Comparison of ENCODE assay signal across 9 cellular contexts in the genomic region with DNA sequence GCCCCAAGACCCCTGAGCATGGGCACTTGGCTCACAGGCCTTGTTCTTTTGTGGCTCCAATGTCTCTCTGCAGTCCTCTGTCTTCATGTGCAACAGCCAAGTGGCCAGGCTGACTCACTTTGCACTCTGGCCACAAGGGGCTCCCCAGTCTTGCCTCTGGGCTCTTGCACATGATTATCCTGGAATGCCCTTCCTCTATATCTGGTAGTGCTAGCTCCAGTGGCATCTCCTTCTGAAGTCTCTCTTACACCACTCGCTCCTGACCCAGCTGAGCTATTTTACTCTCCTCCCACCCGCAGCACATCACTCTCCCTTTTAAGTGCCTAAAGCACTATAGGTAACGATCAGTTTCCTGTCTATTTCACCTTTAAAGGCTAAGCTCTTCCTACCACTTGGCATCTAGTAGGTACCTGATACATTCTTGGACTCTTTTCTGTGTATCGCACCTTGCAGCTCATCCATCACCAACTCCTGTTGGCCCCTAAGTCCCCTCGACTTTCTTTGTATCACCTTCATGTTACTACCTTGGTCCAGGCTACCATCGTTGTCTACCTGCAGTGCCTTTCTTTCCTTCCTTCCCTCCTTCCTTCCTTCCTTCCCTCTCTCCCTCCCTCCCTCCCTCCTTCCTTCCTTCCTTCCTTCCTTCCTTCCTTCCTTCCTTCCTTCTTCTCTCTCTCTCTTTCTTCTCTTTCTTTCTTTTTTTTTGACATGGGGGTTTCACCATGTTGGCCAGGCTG. TPM values are rescaled to one million over a fixed set of nuclear protein-coding genes. Genes with fewer than 3 reads are reported as not detected.
A peak's percentile ranks its signal among the peaks of the same experiment; 100 is the strongest.
DNase-seq lines count a peak whose midpoint lies in the region; ATAC-seq and TF ChIP-seq lines count a peak whose summit lies in the region.
"Had no signal": no experiment of that assay in that cellular context is flagged by ENCODE, and none has a peak within 500 bp of the region (broad histone marks: within the 10 kb centered on the region; RNA-seq: fewer than 3 reads in every experiment).

No MANE protein-coding gene starts in this region.

- TF ChIP-seq CTCF in MCF 10A (IDR thresholded peaks at IDR 0.05; ENCODE audit: unreplicated experiment) (no peak), breast epithelium (IDR thresholded peaks at IDR 0.05) (no peak), OCI-LY7 (conservative IDR thresholded peaks at IDR 0.05; ENCODE audit: low read length) (peak; percentile 58), fibroblast of pulmonary artery (IDR thresholded peaks at IDR 0.05; ENCODE audit: low read length, missing control alignments) (peak; percentile 52), upper lobe of right lung (IDR thresholded peaks at IDR 0.05) (peak; percentile 37)

- no peak overlapping the region for H3K4me2 ChIP-seq in OCI-LY7 (ENCODE audit: low read length)

- BruUV-seq in MCF 10A (replicated peaks; lab: Mats Ljungman, UMichigan) (no TSS peak), OCI-LY7 (replicated peaks; lab: Mats Ljungman, UMichigan) (no TSS peak)

- no peak overlapping the region for H3K4me3 Mint-ChIP-seq in MCF 10A (ENCODE audit: unreplicated experiment)
- H3K4me3 Mint-ChIP-seq in activated T-helper 2 cell treated with anti-CD3 and anti-CD28 coated beads, Interferon-gamma antibody, Interleukin-2, Interleukin-4, amounts not matched to agents 10 μg/mL and 5 μg/mL and 100 μg/mL, durations not matched to agents 14 hours and 24 hours and 36 hours (ENCODE audit: low read depth), result no peak overlapping the region

- H3K9me3 ChIP-seq in breast epithelium, result no peaks in the 10 kb centered on the region
- H3K9me3 ChIP-seq in OCI-LY7 (ENCODE audit: low read length), result no peaks in the 10 kb centered on the region
- H3K9me3 ChIP-seq in upper lobe of right lung, result no peaks in the 10 kb centered on the region
- H3K9me3 ChIP-seq: SJSA1 had no signal

- peaks cover 10% of the 10 kb centered on the region for H3K4me1 Mint-ChIP-seq in MCF 10A (ENCODE audit: insufficient read depth, unreplicated experiment)
- H3K4me1 Mint-ChIP-seq in activated T-helper 2 cell treated with anti-CD3 and anti-CD28 coated beads, Interferon-gamma antibody, Interleukin-2, Interleukin-4, amounts not matched to agents 10 μg/mL and 5 μg/mL and 100 μg/mL, durations not matched to agents 14 hours and 24 hours and 36 hours (ENCODE audit: low read depth), result peaks cover 5% of the 10 kb centered on the region

- CTCF ChIA-PET in MCF 10A (lab: Yijun Ruan, JAX) (interaction anchor here (0.6 to 1.1 kb wide), 3 partner anchors 12 to 1105 kb away, joined by 3 read pairs; no protein-coding TSS in a partner anchor), OCI-LY7 (lab: Charles Lee; ENCODE audit: unreplicated experiment) (no interaction called here)

- POLR2A ChIA-PET in MCF 10A (lab: Yijun Ruan, JAX) (no interaction called here), OCI-LY7 (lab: Charles Lee) (no interaction called here)

- H3K4me1 ChIP-seq in breast epithelium, result no peaks in the 10 kb centered on the region
- no peaks in the 10 kb centered on the region for H3K4me1 ChIP-seq in OCI-LY7 (ENCODE audit: insufficient read depth, low read length, poor library complexity, severe bottlenecking)
- no peaks in the 10 kb centered on the region for H3K4me1 ChIP-seq in upper lobe of right lung

- no peaks in the 10 kb centered on the region for H3K36me3 ChIP-seq in breast epithelium
- H3K36me3 ChIP-seq in OCI-LY7 (ENCODE audit: insufficient read depth, low read length), result no peaks in the 10 kb centered on the region
- no peaks in the 10 kb centered on the region for H3K36me3 ChIP-seq in upper lobe of right lung
- H3K36me3 ChIP-seq: SJSA1 had no signal

- no peak overlapping the region for H3K27ac Mint-ChIP-seq in MCF 10A (ENCODE audit: low read depth, unreplicated experiment)
- H3K27ac Mint-ChIP-seq in activated T-helper 2 cell treated with anti-CD3 and anti-CD28 coated beads, Interferon-gamma antibody, Interleukin-2, Interleukin-4, amounts not matched to agents 10 μg/mL and 5 μg/mL and 100 μg/mL, durations not matched to agents 14 hours and 24 hours and 36 hours, result no peak overlapping the region

- no peaks in the 10 kb centered on the region for H3K79me2 ChIP-seq in OCI-LY7 (ENCODE audit: insufficient read depth, low read depth, low read length)

- intact Hi-C loops in MCF 10A (cut with micrococcal nuclease), result no loop called here
- intact Hi-C loops in breast epithelium (cut with DNase I; ENCODE audit: low total_unique reads), result no loop called here
- intact Hi-C loops in OCI-LY7 (cut with micrococcal nuclease; ENCODE audit: unreplicated experiment), result no loop called here
- intact Hi-C loops in upper lobe of right lung (cut with DNase I), result no loop called here
- intact Hi-C loops in activated T-helper 2 cell treated with anti-CD3 and anti-CD28 coated beads, Interferon-gamma antibody, Interleukin-2, Interleukin-4, amounts not matched to agents 10 μg/mL and 5 μg/mL and 100 μg/mL, durations not matched to agents 14 hours and 24 hours and 36 hours (cut with micrococcal nuclease), result no loop called here

- no peaks in the 10 kb centered on the region for H3K9me3 Mint-ChIP-seq in MCF 10A (ENCODE audit: unreplicated experiment)
- no peaks in the 10 kb centered on the region for H3K9me3 Mint-ChIP-seq in activated T-helper 2 cell treated with anti-CD3 and anti-CD28 coated beads, Interferon-gamma antibody, Interleukin-2, Interleukin-4, amounts not matched to agents 10 μg/mL and 5 μg/mL and 100 μg/mL, durations not matched to agents 14 hours and 24 hours and 36 hours

- no peak overlapping the region for H2AFZ ChIP-seq in OCI-LY7 (ENCODE audit: low read length)

- no peaks in the 10 kb centered on the region for H3K9me2 ChIP-seq in OCI-LY7 (ENCODE audit: insufficient read depth, low read length)

- H3K36me3 Mint-ChIP-seq in MCF 10A (ENCODE audit: insufficient read depth, unreplicated experiment), result no peaks in the 10 kb centered on the region
- no peaks in the 10 kb centered on the region for H3K36me3 Mint-ChIP-seq in activated T-helper 2 cell treated with anti-CD3 and anti-CD28 coated beads, Interferon-gamma antibody, Interleukin-2, Interleukin-4, amounts not matched to agents 10 μg/mL and 5 μg/mL and 100 μg/mL, durations not matched to agents 14 hours and 24 hours and 36 hours (ENCODE audit: low read depth)

- no peak overlapping the region for H3K27ac ChIP-seq in breast epithelium
- no peak overlapping the region for H3K27ac ChIP-seq in OCI-LY7 (ENCODE audit: low read depth, low read length, poor library complexity, severe bottlenecking)
- no peak overlapping the region for H3K27ac ChIP-seq in upper lobe of right lung

- no peaks in the 10 kb centered on the region for H3K27me3 Mint-ChIP-seq in MCF 10A (ENCODE audit: insufficient read depth, unreplicated experiment)
- peaks cover 26% of the 10 kb centered on the region for H3K27me3 Mint-ChIP-seq in activated T-helper 2 cell treated with anti-CD3 and anti-CD28 coated beads, Interferon-gamma antibody, Interleukin-2, Interleukin-4, amounts not matched to agents 10 μg/mL and 5 μg/mL and 100 μg/mL, durations not matched to agents 14 hours and 24 hours and 36 hours (ENCODE audit: low read depth)

- H3K27me3 ChIP-seq in breast epithelium, result peaks cover 0 to 3% of the 10 kb centered on the region in 2 donors
- H3K27me3 ChIP-seq in upper lobe of right lung, result peaks cover 6% of the 10 kb centered on the region
- H3K27me3 ChIP-seq: SJSA1 had no signal

- peak; percentile 51 for ATAC-seq in upper lobe of right lung
- ATAC-seq in HG03135 (IDR thresholded peaks at IDR 0.05; ENCODE audit: unreplicated experiment), result no peak
- ATAC-seq in GM19351 (IDR thresholded peaks at IDR 0.05; ENCODE audit: unreplicated experiment), result no peak

- H3K4me3 ChIP-seq in breast epithelium, result no peak overlapping the region
- H3K4me3 ChIP-seq in OCI-LY7 (ENCODE audit: low read depth, low read length, poor library complexity, severe bottlenecking), result no peak overlapping the region
- no peak overlapping the region for H3K4me3 ChIP-seq in fibroblast of pulmonary artery (replicated peaks; ENCODE audit: low read depth, low read length)
- no peak overlapping the region for H3K4me3 ChIP-seq in upper lobe of right lung
- H3K4me3 ChIP-seq: SJSA1 had no signal

- TF ChIP-seq POLR2A in breast epithelium (IDR thresholded peaks at IDR 0.05), result no peak

- H4K20me1 ChIP-seq in OCI-LY7 (ENCODE audit: insufficient read depth, low read length), result no peaks in the 10 kb centered on the region

- DNase-seq in MCF 10A (ENCODE audit: unreplicated experiment) (peak; percentile 74), breast epithelium (ENCODE audit: low spot score in 2 of 2) (no peak), OCI-LY7 (ENCODE audit: low spot score) (peak; percentile 8), fibroblast of pulmonary artery (ENCODE audit: low read depth) (peak; percentile 57), upper lobe of right lung (no peak)
- DNase-seq in activated T-helper 2 cell treated with anti-CD3 and anti-CD28 coated beads, Interferon-gamma antibody, Interleukin-2, Interleukin-4, amounts not matched to agents 10 μg/mL and 5 μg/mL and 100 μg/mL, durations not matched to agents 14 hours and 24 hours and 36 hours (ENCODE audit: low spot score), result no peak

RNA-seq across cellular contexts. Expression of a gene that starts 21.8 kb away (rescaled TPM):
- total RNA-seq in MCF 10A (2022) (0.25 TPM in 1 of 2 replicates, not detected in the other), breast epithelium (under 1 TPM in 1 of 3 donors, not detected in 2; 0.29 TPM), OCI-LY7 (2022) (not detected in 2 replicates), upper lobe of right lung (2.2 TPM)
- not detected in 2 replicates for total RNA-seq in OCI-LY7 (2014; rRNA removed; shearing (Covaris generic))
- total RNA-seq in activated T-helper 2 cell treated with anti-CD3 and anti-CD28 coated beads, Interferon-gamma antibody, Interleukin-2, Interleukin-4, amounts not matched to agents 10 μg/mL and 5 μg/mL and 100 μg/mL, durations not matched to agents 14 hours and 24 hours and 36 hours, result not detected in 2 replicates
- total RNA-seq: SJSA1 had no signal

Comparison
In these comparisons a context has a peak if more than half of its experiments do, and no peak if none do; other contexts are left out.
1. DNase-seq: peak in MCF 10A (single experiment), OCI-LY7 (single experiment) and fibroblast of pulmonary artery (single experiment); none in breast epithelium (0 of 2), upper lobe of right lung (single experiment) and activated T-helper 2 cell treated with anti-CD3 and anti-CD28 coated beads, Interferon-gamma antibody, Interleukin-2, Interleukin-4, amounts not matched to agents 10 μg/mL and 5 μg/mL and 100 μg/mL, durations not matched to agents 14 hours and 24 hours and 36 hours (single experiment).
2. CTCF ChIP-seq: peak in OCI-LY7 (single experiment), fibroblast of pulmonary artery (single experiment) and upper lobe of right lung (single experiment); none in MCF 10A (single experiment) and breast epithelium (0 of 3).